Comparison of ENCODE assay signal across 18 cellular contexts in genomic region chr4:90074322-90074886, GRCh38. TPM values are rescaled to one million over a fixed set of nuclear protein-coding genes. Genes with fewer than 3 reads are reported as not detected.
"Had no signal": no experiment of that assay in that cellular context is flagged by ENCODE, and none has a peak within 500 bp of the region (broad histone marks: within the 10 kb centered on the region; RNA-seq: fewer than 3 reads in every experiment).

No MANE protein-coding gene starts in this region.

- H3K36me3 ChIP-seq: ascending aorta, tibial nerve had no signal

- DNase-seq: activated CD4-positive, alpha-beta memory T cell treated with anti-CD3 and anti-CD28 coated beads for 36 hours; activated CD4-positive, alpha-beta T cell treated with anti-CD3 and anti-CD28 coated beads for 1 hour; activated gamma-delta T cell; activated naive CD8-positive, alpha-beta T cell treated with anti-CD3 and anti-CD28 coated beads, Interleukin-2, amount 10 ng/mL, durations not matched to agents 7 days and 5 days; activated T-cell treated with anti-CD3 and anti-CD28 coated beads, Interleukin-2, amount 50 U/mL, for 4 hours; dorsolateral prefrontal cortex; hypothalamus; left ventricle myocardium superior; mesenchymal stem cell; right cardiac atrium had no signal

- ATAC-seq: activated T-cell treated with anti-CD3 and anti-CD28 coated beads, Interleukin-2, amount 50 U/mL, for 4 hours; esophagus mucosa; left ventricle myocardium superior; right cardiac atrium; stimulated activated effector memory CD8-positive, alpha-beta T cell treated with anti-CD3 and anti-CD28 coated beads, Interleukin-12 subunit alpha, Interleukin-12 subunit beta, amount 100 ng/mL, for 72 hours had no signal

- H3K4me1 ChIP-seq: ascending aorta, tibial nerve had no signal

- H3K27me3 ChIP-seq: ascending aorta, tibial nerve had no signal

- FAIRE-seq: bronchial epithelial cell, endometrium, islet of Langerhans had no signal

- H3K4me3 ChIP-seq: ascending aorta, dorsolateral prefrontal cortex, tibial nerve had no signal

- H3K27ac ChIP-seq: ascending aorta, dorsolateral prefrontal cortex, tibial nerve had no signal

- H3K9me3 ChIP-seq: ascending aorta, tibial nerve had no signal

RNA-seq across cellular contexts. Expression of gene CCSER1, which starts 52.8 kb away (rescaled TPM):
- total RNA-seq: chondrocyte had no signal
